ENCODE assay signal across 9 cellular contexts in genomic region chr17:7839890-7840260, GRCh38.
DNase-seq lines count a peak whose midpoint lies in the region; ATAC-seq and TF ChIP-seq lines count a peak whose summit lies in the region.
"Had no signal": no experiment of that assay in that cellular context is flagged by ENCODE, and none has a peak within 500 bp of the region (broad histone marks: within the 10 kb centered on the region; RNA-seq: fewer than 3 reads in every experiment).

No MANE protein-coding gene starts in this region.

- no peaks in the 10 kb centered on the region for H3K27me3 ChIP-seq in parathyroid adenoma (ENCODE audit: control insufficient read depth, insufficient read depth, low read length)

- peaks cover 9% of the 10 kb centered on the region for H3K79me2 ChIP-seq in parathyroid adenoma

- H3K4me2 ChIP-seq in parathyroid adenoma (ENCODE audit: low read length), result no peak overlapping the region

- TF ChIP-seq CTCF in choroid plexus epithelial cell (conservative IDR thresholded peaks at IDR 0.05; ENCODE audit: low read depth, low read length), result no peak
- TF ChIP-seq CTCF in parathyroid adenoma (IDR thresholded peaks at IDR 0.05), result no peak

- H3K9ac ChIP-seq in parathyroid adenoma, result no peak overlapping the region

- peak overlapping the region; percentile 98 for H3K27ac ChIP-seq in parathyroid adenoma

- H2AFZ ChIP-seq in parathyroid adenoma, result no peak overlapping the region

- peaks cover 25% of the 10 kb centered on the region for H3K4me1 ChIP-seq in parathyroid adenoma

- H3K4me3 ChIP-seq in choroid plexus epithelial cell (ENCODE audit: low read depth, low read length), result no peak overlapping the region
- H3K4me3 ChIP-seq in parathyroid adenoma (ENCODE audit: low read depth, low read length), result no peak overlapping the region

- no peaks in the 10 kb centered on the region for H3K36me3 ChIP-seq in parathyroid adenoma (ENCODE audit: control insufficient read depth, insufficient read depth, low read length)

- H3K9me3 ChIP-seq in parathyroid adenoma (ENCODE audit: control insufficient read depth, low read length), result no peaks in the 10 kb centered on the region

- DNase-seq in DMS79 treated with DMSO at 0.1 percent for 48 hours (lab: John Stamatoyannopoulos, UW) (peak; percentile 8), DMS79 (lab: John Stamatoyannopoulos, UW) (no peak), NCI-H510A (lab: John Stamatoyannopoulos, UW) (peak; percentile 25), choroid plexus epithelial cell (ENCODE audit: low read depth) (peak; percentile 70), AG20443 (ENCODE audit: low spot score) (no peak), D341Med (ENCODE audit: low spot score) (no peak)

- ATAC-seq in GM21447 (IDR thresholded peaks at IDR 0.05; ENCODE audit: unreplicated experiment), result no peak
- ATAC-seq: left lobe of liver had no signal

Comparison
In these comparisons a context has a peak if more than half of its experiments do, and no peak if none do; other contexts are left out.
1. DNase-seq: peak in DMS79 treated with DMSO at 0.1 percent for 48 hours (single experiment), NCI-H510A (single experiment) and choroid plexus epithelial cell (single experiment); none in DMS79 (single experiment), AG20443 (single experiment) and D341Med (single experiment).